9 cellular contexts compared by ENCODE assay signal in genomic region chr7:99562832-99563231, GRCh38. TPM values are rescaled to one million over a fixed set of nuclear protein-coding genes. Genes with fewer than 3 reads are reported as not detected.
DNase-seq lines count a peak whose midpoint lies in the region; ATAC-seq and FAIRE-seq lines count a peak whose summit lies in the region.
"Had no signal": no experiment of that assay in that cellular context is flagged by ENCODE, and none has a peak within 500 bp of the region (broad histone marks: within the 10 kb centered on the region; RNA-seq: fewer than 3 reads in every experiment).

No MANE protein-coding gene starts in this region.

- ATAC-seq in GM21825 (IDR thresholded peaks at IDR 0.05; ENCODE audit: unreplicated experiment) = no peak

- no peak for FAIRE-seq in frontal cortex (lab: Jason Lieb, UNC)
- FAIRE-seq: G401.6 had no signal

- DNase-seq in activated T-cell treated with anti-CD3 and anti-CD28 coated beads for 24 hours (ENCODE audit: low read depth) (peak; percentile 38), glomerular endothelial cell (ENCODE audit: extremely low read depth, low read depth, low spot score) (peak; percentile 61), frontal cortex (ENCODE audit: low spot score in 2 of 2) (no peak), NAMALWA (ENCODE audit: low spot score) (no peak)
- no peak for DNase-seq in activated T-cell treated with anti-CD3 and anti-CD28 coated beads, Interleukin-2, amount 50 U/mL, for 1 hour
- DNase-seq in activated CD8-positive, alpha-beta memory T cell treated with anti-CD3 and anti-CD28 coated beads, Interleukin-2, amount 50 U/mL, for 48 hours = peak; percentile 63
- peak; percentile 41 to 45 for DNase-seq in stimulated activated CD8-positive, alpha-beta memory T cell treated with anti-CD3 and anti-CD28 coated beads, Interleukin-15, amount 100 ng/mL, for 48 hours (ENCODE audit: low read depth in 2 of 2)

RNA-seq across cellular contexts. Expression of gene ZNF655, which starts 4.4 kb away (rescaled TPM):
- total RNA-seq in glomerular endothelial cell (11.3 and 12.7 TPM in 2 replicates), frontal cortex (59.9 TPM)

RNA-seq across cellular contexts. Expression of gene FAM200A, which starts 10.9 kb away (rescaled TPM):
- total RNA-seq in glomerular endothelial cell (3.2 and 3.8 TPM in 2 replicates), frontal cortex (19.6 TPM)

RNA-seq across cellular contexts. Expression of gene TMEM225B, which starts 35.2 kb away (rescaled TPM):
- total RNA-seq in glomerular endothelial cell = not detected in 2 replicates
- total RNA-seq in frontal cortex = not detected

RNA-seq across cellular contexts. Expression of gene ZSCAN25, which starts 53.9 kb away (rescaled TPM):
- total RNA-seq in glomerular endothelial cell (7.1 and 11.3 TPM in 2 replicates), frontal cortex (12.2 TPM)

RNA-seq across cellular contexts. Expression of gene ZKSCAN5, which starts 58.4 kb away (rescaled TPM):
- total RNA-seq in glomerular endothelial cell = 8.8 and 11.7 TPM in 2 replicates
- total RNA-seq in frontal cortex = 20.4 TPM

Comparison
In these comparisons a context has a peak if more than half of its experiments do, and no peak if none do; other contexts are left out.
1. DNase-seq: peak in activated T-cell treated with anti-CD3 and anti-CD28 coated beads for 24 hours (single experiment), activated CD8-positive, alpha-beta memory T cell treated with anti-CD3 and anti-CD28 coated beads, Interleukin-2, amount 50 U/mL, for 48 hours (single experiment), glomerular endothelial cell (single experiment) and stimulated activated CD8-positive, alpha-beta memory T cell treated with anti-CD3 and anti-CD28 coated beads, Interleukin-15, amount 100 ng/mL, for 48 hours (2 of 2); none in activated T-cell treated with anti-CD3 and anti-CD28 coated beads, Interleukin-2, amount 50 U/mL, for 1 hour (single experiment), frontal cortex (0 of 2) and NAMALWA (single experiment).